Comparison of ENCODE assay signal across 22 cellular contexts in the genomic region with DNA sequence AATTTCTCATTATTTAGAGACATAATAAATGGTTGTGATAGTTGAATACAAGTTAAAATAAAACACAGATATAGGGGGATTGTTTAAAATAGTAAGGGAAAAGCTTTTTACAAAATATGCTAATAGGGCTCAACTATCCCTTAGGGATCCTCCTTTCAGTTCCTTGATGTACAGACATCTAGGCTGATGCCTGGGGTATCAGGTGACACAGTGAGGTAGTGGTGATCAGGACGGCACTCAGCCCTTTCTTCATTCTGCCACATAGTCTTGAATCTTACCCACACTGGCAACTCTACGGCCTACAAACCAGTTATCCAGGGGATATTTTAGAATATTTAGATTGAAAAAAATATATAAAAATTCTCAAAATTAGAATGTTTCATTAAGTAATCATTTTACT.
"Had no signal": no experiment of that assay in that cellular context is flagged by ENCODE, and none has a peak within 500 bp of the region (broad histone marks: within the 10 kb centered on the region; RNA-seq: fewer than 3 reads in every experiment).

No MANE protein-coding gene starts in this region.

- H3K27me3 ChIP-seq: heart right ventricle, spleen, tibial artery, upper lobe of left lung, uterus had no signal

- ATAC-seq: esophagus mucosa; heart right ventricle; left ventricle myocardium superior; psoas muscle; sciatic nerve; stimulated activated memory B cell treated with anti-CD40 and anti-IgM and Interleukin-4, amounts not matched to agents 10 μg/mL and 1 μg/mL and 100 μg/mL, for 72 hours had no signal

- H3K9me3 ChIP-seq: upper lobe of left lung, uterus had no signal

- H3K27me3 Mint-ChIP-seq: stimulated activated memory B cell treated with anti-CD40 and anti-IgM and Interleukin-4, amounts not matched to agents 10 μg/mL and 1 μg/mL and 100 μg/mL, for 72 hours; stimulated activated naive CD8-positive, alpha-beta T cell treated with anti-CD3 and anti-CD28 coated beads, Interleukin-15, Interleukin-2, amounts not matched to agents 100 ng/mL and 50 ng/mL, for 24 hours had no signal

- H3K4me3 Mint-ChIP-seq: immature natural killer cell; nephron; stimulated activated memory B cell treated with anti-CD40 and anti-IgM and Interleukin-4, amounts not matched to agents 10 μg/mL and 1 μg/mL and 100 μg/mL, for 72 hours; stimulated activated naive CD8-positive, alpha-beta T cell treated with anti-CD3 and anti-CD28 coated beads, Interleukin-15, Interleukin-2, amounts not matched to agents 100 ng/mL and 50 ng/mL, for 24 hours had no signal

- H3K36me3 ChIP-seq: tibial artery, upper lobe of left lung, uterus had no signal

- H3K4me3 ChIP-seq: heart right ventricle, lung, psoas muscle, spleen, tibial artery, upper lobe of left lung, uterus had no signal

- DNase-seq: effector memory CD4-positive, alpha-beta T cell; heart right ventricle; hypothalamus; immature natural killer cell; left ventricle myocardium superior; mesenchymal stem cell; midbrain; psoas muscle; retina; spleen; stimulated activated CD4-positive, alpha-beta T cell treated with anti-CD3 and anti-CD28 coated beads, Interleukin-15, amount 100 ng/mL, for 24 hours; stimulated activated CD4-positive, alpha-beta T cell treated with anti-CD3 and anti-CD28 coated beads, Interleukin-1b, Interleukin-23, amount 100 ng/mL, for 48 hours; stimulated activated CD4-positive, alpha-beta T cell treated with anti-CD3 and anti-CD28 coated beads, Interleukin-4, amount 100 ng/mL, for 24 hours; tibial artery; upper lobe of left lung; uterus had no signal

- H3K27ac ChIP-seq: heart right ventricle, psoas muscle, spleen, tibial artery, upper lobe of left lung, uterus had no signal

- H3K27ac Mint-ChIP-seq: nephron; stimulated activated memory B cell treated with anti-CD40 and anti-IgM and Interleukin-4, amounts not matched to agents 10 μg/mL and 1 μg/mL and 100 μg/mL, for 72 hours; stimulated activated naive CD8-positive, alpha-beta T cell treated with anti-CD3 and anti-CD28 coated beads, Interleukin-15, Interleukin-2, amounts not matched to agents 100 ng/mL and 50 ng/mL, for 24 hours had no signal

- H3K4me1 ChIP-seq: psoas muscle, uterus had no signal
